8 cellular contexts compared by ENCODE assay signal in genomic region chr22:30969532-30970355, GRCh38. TPM values are rescaled to one million over a fixed set of nuclear protein-coding genes. Genes with fewer than 3 reads are reported as not detected.
A peak's percentile ranks its signal among the peaks of the same experiment; 100 is the strongest.
DNase-seq lines count a peak whose midpoint lies in the region; ATAC-seq and TF ChIP-seq lines count a peak whose summit lies in the region.

No MANE protein-coding gene starts in this region.

- H3K36me3 ChIP-seq in esophagus (ENCODE audit: control insufficient read depth in 2 of 2, insufficient read depth in 2 of 2, low read length in 1 of 2) (peaks cover 5 to 16% of the 10 kb centered on the region in 2 donors), upper lobe of left lung (peaks cover 0 to 35% (median 17%) of the 10 kb centered on the region in 4 donors)

- no peaks in the 10 kb centered on the region for H3K27me3 ChIP-seq in esophagus (ENCODE audit: control insufficient read depth in 1 of 2, insufficient read depth in 2 of 2, low read length in 2 of 2)
- no peaks in the 10 kb centered on the region for H3K27me3 ChIP-seq in upper lobe of left lung

- TF ChIP-seq EP300 in upper lobe of left lung (IDR thresholded peaks at IDR 0.05), result no peak

- H3K9me3 ChIP-seq in esophagus (ENCODE audit: control insufficient read depth in 2 of 2, insufficient read depth in 1 of 2, low read depth in 1 of 2, low read length in 1 of 2) (peaks cover 0 to 6% of the 10 kb centered on the region in 2 donors), upper lobe of left lung (peaks cover 0 to 26% (median 14%) of the 10 kb centered on the region in 4 donors)

- H3K4me1 ChIP-seq in esophagus (ENCODE audit: control insufficient read depth in 2 of 2, insufficient read depth in 2 of 2, low read length in 1 of 2), result peaks cover 0 to 7% of the 10 kb centered on the region in 2 donors
- peaks cover 15 to 46% (median 22%) of the 10 kb centered on the region in 4 donors for H3K4me1 ChIP-seq in upper lobe of left lung

- peak; percentile 26 for ATAC-seq in GM21737 (IDR thresholded peaks at IDR 0.05; ENCODE audit: unreplicated experiment)
- peak; percentile 14 to 41 (median 24) for ATAC-seq in natural killer cell
- ATAC-seq in upper lobe of left lung (ENCODE audit: low FRiP score in 2 of 2), result peak; percentile 35 to 73

- intact Hi-C loops in activated CD4-positive, alpha-beta memory T cell treated with anti-CD3 and anti-CD28 coated beads for 36 hours (cut with micrococcal nuclease), result loop anchor here (1.0 to 5.0 kb wide), 4 partner anchors 115 to 377 kb away; partner anchors contain the start of gene PIK3IP1
- intact Hi-C loops in natural killer cell (cut with micrococcal nuclease), result loop anchor here (2.0 kb wide), 1 partner anchor 115 kb away; no protein-coding TSS in a partner anchor

- peak; percentile 18 for DNase-seq in GM04504 (ENCODE audit: low read depth)
- peak; percentile 34 for DNase-seq in LHCN-M2 (ENCODE audit: low read depth)
- peak; percentile 55 for DNase-seq in activated CD4-positive, alpha-beta memory T cell treated with anti-CD3 and anti-CD28 coated beads for 36 hours
- DNase-seq in natural killer cell, result no peak
- peak in 1 of 2 donors; percentile 32 for DNase-seq in upper lobe of left lung
- DNase-seq in D341Med (ENCODE audit: low spot score), result no peak

- peaks cover 1% of the 10 kb centered on the region for H3K27me3 Mint-ChIP-seq in activated CD4-positive, alpha-beta memory T cell treated with anti-CD3 and anti-CD28 coated beads for 36 hours
- H3K27me3 Mint-ChIP-seq in natural killer cell (ENCODE audit: low read depth in 2 of 2), result no peaks in the 10 kb centered on the region

- H3K27ac ChIP-seq in esophagus (ENCODE audit: low read depth in 2 of 2, low read length in 1 of 2) (peak overlapping the region; percentile 91 to 95), upper lobe of left lung (peak overlapping the region; percentile 95 to 99 (median 97))

- 3% methylated on average over 34 to 49 of the region's 49 CpGs for WGBS in esophagus, 2 donors
- 8% methylated on average over 15 to 20 of the region's 49 CpGs for WGBS in upper lobe of left lung, 2 donors

- H3K4me1 Mint-ChIP-seq in activated CD4-positive, alpha-beta memory T cell treated with anti-CD3 and anti-CD28 coated beads for 36 hours (ENCODE audit: low read depth), result peaks cover 59% of the 10 kb centered on the region
- peaks cover 38 to 44% of the 10 kb centered on the region in 2 donors for H3K4me1 Mint-ChIP-seq in natural killer cell

- H3K4me3 ChIP-seq in esophagus (ENCODE audit: low read depth in 1 of 2, low read length in 2 of 2) (peak overlapping the region; percentile 67 to 80), upper lobe of left lung (peak overlapping the region; percentile 70 to 90 (median 80))

- no peak for TF ChIP-seq POLR2A in upper lobe of left lung (IDR thresholded peaks at IDR 0.05)

- peak overlapping the region; percentile 85 for H3K4me3 Mint-ChIP-seq in activated CD4-positive, alpha-beta memory T cell treated with anti-CD3 and anti-CD28 coated beads for 36 hours
- peak overlapping the region; percentile 95 for H3K4me3 Mint-ChIP-seq in natural killer cell

- peak overlapping the region; percentile 89 for H3K27ac Mint-ChIP-seq in activated CD4-positive, alpha-beta memory T cell treated with anti-CD3 and anti-CD28 coated beads for 36 hours
- peak overlapping the region; percentile 93 to 98 for H3K27ac Mint-ChIP-seq in natural killer cell

- POLR2A ChIA-PET in activated CD4-positive, alpha-beta memory T cell treated with anti-CD3 and anti-CD28 coated beads for 36 hours (lab: Charles Lee), result interaction anchor here (0.8 to 2.7 kb wide), 9 partner anchors 9 to 546 kb away, joined by 3 to 28 read pairs (median 5); partner anchors contain the start of genes PES1 and SELENOM

- CTCF ChIA-PET in activated CD4-positive, alpha-beta memory T cell treated with anti-CD3 and anti-CD28 coated beads for 36 hours (lab: Charles Lee), result interaction anchor here (0.6 to 3.6 kb wide), 12 partner anchors 9 to 335 kb away, joined by 3 to 21 read pairs (median 4); partner anchors contain the start of gene SELENOM

- peaks cover 58% of the 10 kb centered on the region for H3K9me3 Mint-ChIP-seq in activated CD4-positive, alpha-beta memory T cell treated with anti-CD3 and anti-CD28 coated beads for 36 hours
- peaks cover 6 to 18% of the 10 kb centered on the region in 2 donors for H3K9me3 Mint-ChIP-seq in natural killer cell

- H3K36me3 Mint-ChIP-seq in activated CD4-positive, alpha-beta memory T cell treated with anti-CD3 and anti-CD28 coated beads for 36 hours, result peaks cover 83% of the 10 kb centered on the region
- H3K36me3 Mint-ChIP-seq in natural killer cell, result peaks cover 33% of the 10 kb centered on the region

- TF ChIP-seq CTCF in natural killer cell (IDR thresholded peaks at IDR 0.05) (no peak), upper lobe of left lung (IDR thresholded peaks at IDR 0.05) (no peak)

RNA-seq across cellular contexts. Expression of gene TUG1, which starts 0.7 kb away (rescaled TPM):
- total RNA-seq in LHCN-M2 (2014; rRNA removed), result 29.5 and 39.3 TPM in 2 replicates
- 16.9 TPM for polyA plus RNA-seq in LHCN-M2 (2012)
- 10 to 100 TPM; 35.6 to 38.3 TPM for total RNA-seq in activated CD4-positive, alpha-beta memory T cell treated with anti-CD3 and anti-CD28 coated beads for 36 hours
- polyA plus RNA-seq in esophagus, result 10 to 100 TPM; 24.7 to 25.6 TPM
- total RNA-seq in natural killer cell, result 10 to 100 TPM; 78.4 to 94.6 (median 80.9) TPM
- 100 to 1,000 TPM in 1 of 6 donors, 10 to 100 TPM in 5; 51.8 to 135 (median 54.2) TPM for total RNA-seq in upper lobe of left lung

RNA-seq across cellular contexts. Expression of gene MORC2, which starts 1.2 kb away (rescaled TPM):
- total RNA-seq in LHCN-M2 (2014; rRNA removed), result 11.2 and 12.6 TPM in 2 replicates
- polyA plus RNA-seq in LHCN-M2 (2012), result 19.7 TPM
- 10 to 100 TPM; 20.3 to 20.9 TPM for total RNA-seq in activated CD4-positive, alpha-beta memory T cell treated with anti-CD3 and anti-CD28 coated beads for 36 hours
- polyA plus RNA-seq in esophagus, result 10 to 100 TPM in 1 of 2 donors, 1 to 10 TPM in 1; 8.4 to 19.3 TPM
- 10 to 100 TPM; 15.3 to 19.7 (median 16.4) TPM for total RNA-seq in natural killer cell
- total RNA-seq in upper lobe of left lung, result 10 to 100 TPM; 13.8 to 54.5 (median 20.6) TPM

Comparison
In these comparisons a context has a peak if more than half of its experiments do, and no peak if none do; other contexts are left out.
1. DNase-seq: peak in GM04504 (single experiment), LHCN-M2 (single experiment) and activated CD4-positive, alpha-beta memory T cell treated with anti-CD3 and anti-CD28 coated beads for 36 hours (single experiment); none in natural killer cell (single experiment) and D341Med (single experiment).
2. Peak in every context shown above with its lines, with median percentiles within 50 percentile points of each other: ATAC-seq.